ENCODE assay signal across 7 cellular contexts in the genomic region with DNA sequence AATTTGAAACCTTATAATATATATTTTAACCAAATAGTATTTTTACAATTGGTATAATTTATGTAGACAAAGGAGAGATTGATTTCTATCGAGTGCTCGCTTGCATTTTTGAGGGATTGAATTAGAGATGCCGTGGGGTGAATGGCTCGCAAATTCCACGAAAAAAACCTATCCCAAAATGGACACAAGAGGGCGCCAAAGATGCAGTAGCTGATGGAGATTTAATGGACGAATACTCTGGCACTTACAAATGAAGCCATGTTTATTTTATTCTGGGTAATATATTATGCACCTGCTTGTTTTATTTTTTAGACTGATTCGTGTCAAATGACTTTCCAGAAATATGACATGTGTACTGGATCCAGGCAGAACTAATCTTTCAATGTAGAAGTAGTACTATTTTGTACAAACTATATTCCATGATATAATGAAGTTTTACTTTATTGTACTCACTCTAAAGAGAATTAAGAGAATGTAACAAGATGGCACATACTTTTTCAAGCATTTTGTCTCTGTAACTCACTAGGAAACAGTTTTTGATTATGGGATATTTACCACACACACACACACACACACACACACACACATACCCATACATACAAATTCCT.
DNase-seq lines count a peak whose midpoint lies in the region; ATAC-seq, FAIRE-seq and TF ChIP-seq lines count a peak whose summit lies in the region.

No MANE protein-coding gene starts in this region.

- no peaks in the 10 kb centered on the region for H3K9me3 ChIP-seq in neural progenitor cell (ENCODE audit: low read depth)

- H3K27ac Mint-ChIP-seq in endothelial cell (ENCODE audit: unreplicated experiment) (no peak overlapping the region), neural progenitor cell (no peak overlapping the region)

- no peaks in the 10 kb centered on the region for H3K79me2 ChIP-seq in neural progenitor cell (ENCODE audit: low read depth)

- no peaks in the 10 kb centered on the region for H4K20me1 ChIP-seq in neural progenitor cell (ENCODE audit: low read depth)

- no peak overlapping the region for H3K4me2 ChIP-seq in neural progenitor cell

- H3K4me3 ChIP-seq in neural progenitor cell = no peak overlapping the region

- H3F3A ChIP-seq in neural progenitor cell (ENCODE audit: low read depth) = no peaks in the 10 kb centered on the region

- H3K27me3 ChIP-seq in neural progenitor cell = no peaks in the 10 kb centered on the region

- peak; percentile 88 for FAIRE-seq in G401.6 (lab: Jason Lieb, UNC)

- TF ChIP-seq CTCF in endothelial cell (IDR thresholded peaks at IDR 0.05; ENCODE audit: unreplicated experiment) (peak; percentile 91), neural progenitor cell (IDR thresholded peaks at IDR 0.05) (peak; percentile 86)

- H3K27me3 Mint-ChIP-seq in endothelial cell (ENCODE audit: unreplicated experiment) (peaks cover 1% of the 10 kb centered on the region), neural progenitor cell (ENCODE audit: insufficient read depth, low read depth) (peaks cover 9% of the 10 kb centered on the region)

- H3K36me3 ChIP-seq in neural progenitor cell = no peaks in the 10 kb centered on the region

- H3K36me3 Mint-ChIP-seq in endothelial cell (ENCODE audit: low read depth, unreplicated experiment) (no peaks in the 10 kb centered on the region), neural progenitor cell (no peaks in the 10 kb centered on the region)

- H3K4me1 Mint-ChIP-seq in endothelial cell (ENCODE audit: unreplicated experiment) = peaks cover 22% of the 10 kb centered on the region
- peaks cover 13% of the 10 kb centered on the region for H3K4me1 Mint-ChIP-seq in neural progenitor cell

- DNase-seq in NCI-H2196 treated with DMSO at 0.1 percent for 48 hours (lab: John Stamatoyannopoulos, UW; ENCODE audit: unreplicated experiment) (peak; percentile 21), endothelial cell (ENCODE audit: low spot score) (peak; percentile 72), neural progenitor cell (ENCODE audit: low spot score) (peak; percentile 61), ureter (ENCODE audit: low spot score) (peak; percentile 53)
- peak; percentile 38 to 47 for DNase-seq in activated CD4-positive, alpha-beta T cell treated with anti-CD3 and anti-CD28 coated beads, Interleukin-2, amount 50 U/mL, for 4 hours

- H3K4me3 Mint-ChIP-seq in endothelial cell (ENCODE audit: unreplicated experiment) = no peak overlapping the region
- no peak overlapping the region for H3K4me3 Mint-ChIP-seq in neural progenitor cell

- no peak overlapping the region for H3K9ac ChIP-seq in neural progenitor cell

- H3K9me3 Mint-ChIP-seq in endothelial cell (ENCODE audit: unreplicated experiment) (no peaks in the 10 kb centered on the region), neural progenitor cell (no peaks in the 10 kb centered on the region)

- ATAC-seq in HG02571 (IDR thresholded peaks at IDR 0.05; ENCODE audit: unreplicated experiment) = peak; percentile 48

- no peak overlapping the region for H3K27ac ChIP-seq in neural progenitor cell

- H2AFZ ChIP-seq in neural progenitor cell (replicated peaks) = no peak overlapping the region

- no peaks in the 10 kb centered on the region for H3K4me1 ChIP-seq in neural progenitor cell

Comparison
In these comparisons a context has a peak if more than half of its experiments do, and no peak if none do; other contexts are left out.
1. DNase-seq: peak in every context shown above with its lines; median percentile 72 in endothelial cell; 61 in neural progenitor cell; 53 in ureter; 42 in activated CD4-positive, alpha-beta T cell treated with anti-CD3 and anti-CD28 coated beads, Interleukin-2, amount 50 U/mL, for 4 hours; 21 in NCI-H2196 treated with DMSO at 0.1 percent for 48 hours.